In the genomic region with DNA sequence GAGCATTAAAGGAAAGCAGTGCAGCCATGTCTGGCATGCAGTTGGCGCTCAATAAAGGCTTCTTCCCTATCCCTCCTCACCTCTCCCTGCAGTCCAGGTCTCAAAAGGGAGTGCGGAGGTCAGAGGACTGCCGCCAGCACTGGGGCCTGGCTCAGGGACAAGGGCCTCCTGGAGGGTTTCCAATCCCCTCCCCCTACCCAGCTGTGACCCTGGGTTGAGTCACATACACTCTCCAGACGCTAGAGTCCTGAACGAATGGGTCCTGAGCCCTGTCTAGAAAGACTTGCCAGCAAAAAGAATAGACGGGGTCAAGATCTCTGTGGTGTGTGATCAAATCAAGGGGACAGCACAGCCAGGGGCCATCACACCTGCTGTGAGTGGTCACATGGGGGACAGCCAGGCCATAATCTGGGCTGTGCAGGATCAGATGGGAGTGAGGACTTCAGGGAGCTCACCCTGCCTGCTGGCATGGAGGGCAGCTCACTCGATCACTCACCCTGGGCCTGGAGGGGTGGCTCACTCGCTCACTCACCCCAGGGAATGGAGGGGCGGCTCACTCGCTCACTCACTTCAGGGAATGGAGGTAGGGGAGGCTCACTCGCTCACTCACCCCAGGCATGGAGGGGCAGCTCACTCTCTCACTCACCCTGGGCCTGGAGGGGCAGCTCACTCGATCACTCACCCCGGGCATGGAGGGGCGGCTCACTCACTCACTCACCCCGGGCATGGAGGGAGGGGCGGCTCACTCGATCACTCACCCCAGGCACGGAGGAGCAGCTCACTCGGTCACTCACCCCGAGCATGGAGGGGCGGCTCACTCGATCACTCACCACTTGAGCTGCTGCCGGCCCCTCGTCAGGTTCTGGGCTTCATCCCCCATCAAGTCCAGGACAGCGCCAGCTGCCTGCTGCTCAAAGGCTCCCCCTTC, we compare ENCODE assay signal across 2 cellular contexts.
TF ChIP-seq lines count a peak whose summit lies in the region.

No MANE protein-coding gene starts in this region.

TF ChIP-seq in Ishikawa, 13 proteins besides CTCF, POLR2A, EP300 and RAD21:
- TF ChIP-seq YY1 (IDR thresholded peaks at IDR 0.05; ENCODE audit: low read depth) (no peak), TEAD4 (IDR thresholded peaks at IDR 0.05) (no peak), EGR1 (IDR thresholded peaks at IDR 0.05) (no peak), TCF12 (IDR thresholded peaks at IDR 0.05; ENCODE audit: low read depth) (peak; percentile 41; the same call in 1 of the 2 replicates), NFIC (IDR thresholded peaks at IDR 0.05) (peak; percentile 64), TAF1 (IDR thresholded peaks at IDR 0.05; ENCODE audit: low read depth) (no peak), CREB1 (IDR thresholded peaks at IDR 0.05; ENCODE audit: low read depth) (no peak), CEBPB (IDR thresholded peaks at IDR 0.05) (no peak), ZBTB7A (IDR thresholded peaks at IDR 0.05; ENCODE audit: low read depth) (no peak), FOXM1 (IDR thresholded peaks at IDR 0.05; ENCODE audit: borderline replicate concordance, low read depth) (no peak)
- TF ChIP-seq, protein P1, sequence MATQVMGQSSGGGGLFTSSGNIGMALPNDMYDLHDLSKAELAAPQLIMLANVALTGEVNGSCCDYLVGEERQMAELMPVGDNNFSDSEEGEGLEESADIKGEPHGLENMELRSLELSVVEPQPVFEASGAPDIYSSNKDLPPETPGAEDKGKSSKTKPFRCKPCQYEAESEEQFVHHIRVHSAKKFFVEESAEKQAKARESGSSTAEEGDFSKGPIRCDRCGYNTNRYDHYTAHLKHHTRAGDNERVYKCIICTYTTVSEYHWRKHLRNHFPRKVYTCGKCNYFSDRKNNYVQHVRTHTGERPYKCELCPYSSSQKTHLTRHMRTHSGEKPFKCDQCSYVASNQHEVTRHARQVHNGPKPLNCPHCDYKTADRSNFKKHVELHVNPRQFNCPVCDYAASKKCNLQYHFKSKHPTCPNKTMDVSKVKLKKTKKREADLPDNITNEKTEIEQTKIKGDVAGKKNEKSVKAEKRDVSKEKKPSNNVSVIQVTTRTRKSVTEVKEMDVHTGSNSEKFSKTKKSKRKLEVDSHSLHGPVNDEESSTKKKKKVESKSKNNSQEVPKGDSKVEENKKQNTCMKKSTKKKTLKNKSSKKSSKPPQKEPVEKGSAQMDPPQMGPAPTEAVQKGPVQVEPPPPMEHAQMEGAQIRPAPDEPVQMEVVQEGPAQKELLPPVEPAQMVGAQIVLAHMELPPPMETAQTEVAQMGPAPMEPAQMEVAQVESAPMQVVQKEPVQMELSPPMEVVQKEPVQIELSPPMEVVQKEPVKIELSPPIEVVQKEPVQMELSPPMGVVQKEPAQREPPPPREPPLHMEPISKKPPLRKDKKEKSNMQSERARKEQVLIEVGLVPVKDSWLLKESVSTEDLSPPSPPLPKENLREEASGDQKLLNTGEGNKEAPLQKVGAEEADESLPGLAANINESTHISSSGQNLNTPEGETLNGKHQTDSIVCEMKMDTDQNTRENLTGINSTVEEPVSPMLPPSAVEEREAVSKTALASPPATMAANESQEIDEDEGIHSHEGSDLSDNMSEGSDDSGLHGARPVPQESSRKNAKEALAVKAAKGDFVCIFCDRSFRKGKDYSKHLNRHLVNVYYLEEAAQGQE (IDR thresholded peaks at IDR 0.05; ENCODE audit: low read depth): no peak
- TF ChIP-seq, protein P2, sequence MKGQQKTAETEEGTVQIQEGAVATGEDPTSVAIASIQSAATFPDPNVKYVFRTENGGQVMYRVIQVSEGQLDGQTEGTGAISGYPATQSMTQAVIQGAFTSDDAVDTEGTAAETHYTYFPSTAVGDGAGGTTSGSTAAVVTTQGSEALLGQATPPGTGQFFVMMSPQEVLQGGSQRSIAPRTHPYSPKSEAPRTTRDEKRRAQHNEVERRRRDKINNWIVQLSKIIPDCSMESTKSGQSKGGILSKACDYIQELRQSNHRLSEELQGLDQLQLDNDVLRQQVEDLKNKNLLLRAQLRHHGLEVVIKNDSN (IDR thresholded peaks at IDR 0.05): peak; percentile 62
- TF ChIP-seq, protein P3, sequence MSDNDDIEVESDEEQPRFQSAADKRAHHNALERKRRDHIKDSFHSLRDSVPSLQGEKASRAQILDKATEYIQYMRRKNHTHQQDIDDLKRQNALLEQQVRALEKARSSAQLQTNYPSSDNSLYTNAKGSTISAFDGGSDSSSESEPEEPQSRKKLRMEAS (IDR thresholded peaks at IDR 0.05): no peak

TF ChIP-seq in K562, 482 proteins besides CTCF, POLR2A, EP300 and RAD21 (continues in another document):
- TF ChIP-seq, protein P4, sequence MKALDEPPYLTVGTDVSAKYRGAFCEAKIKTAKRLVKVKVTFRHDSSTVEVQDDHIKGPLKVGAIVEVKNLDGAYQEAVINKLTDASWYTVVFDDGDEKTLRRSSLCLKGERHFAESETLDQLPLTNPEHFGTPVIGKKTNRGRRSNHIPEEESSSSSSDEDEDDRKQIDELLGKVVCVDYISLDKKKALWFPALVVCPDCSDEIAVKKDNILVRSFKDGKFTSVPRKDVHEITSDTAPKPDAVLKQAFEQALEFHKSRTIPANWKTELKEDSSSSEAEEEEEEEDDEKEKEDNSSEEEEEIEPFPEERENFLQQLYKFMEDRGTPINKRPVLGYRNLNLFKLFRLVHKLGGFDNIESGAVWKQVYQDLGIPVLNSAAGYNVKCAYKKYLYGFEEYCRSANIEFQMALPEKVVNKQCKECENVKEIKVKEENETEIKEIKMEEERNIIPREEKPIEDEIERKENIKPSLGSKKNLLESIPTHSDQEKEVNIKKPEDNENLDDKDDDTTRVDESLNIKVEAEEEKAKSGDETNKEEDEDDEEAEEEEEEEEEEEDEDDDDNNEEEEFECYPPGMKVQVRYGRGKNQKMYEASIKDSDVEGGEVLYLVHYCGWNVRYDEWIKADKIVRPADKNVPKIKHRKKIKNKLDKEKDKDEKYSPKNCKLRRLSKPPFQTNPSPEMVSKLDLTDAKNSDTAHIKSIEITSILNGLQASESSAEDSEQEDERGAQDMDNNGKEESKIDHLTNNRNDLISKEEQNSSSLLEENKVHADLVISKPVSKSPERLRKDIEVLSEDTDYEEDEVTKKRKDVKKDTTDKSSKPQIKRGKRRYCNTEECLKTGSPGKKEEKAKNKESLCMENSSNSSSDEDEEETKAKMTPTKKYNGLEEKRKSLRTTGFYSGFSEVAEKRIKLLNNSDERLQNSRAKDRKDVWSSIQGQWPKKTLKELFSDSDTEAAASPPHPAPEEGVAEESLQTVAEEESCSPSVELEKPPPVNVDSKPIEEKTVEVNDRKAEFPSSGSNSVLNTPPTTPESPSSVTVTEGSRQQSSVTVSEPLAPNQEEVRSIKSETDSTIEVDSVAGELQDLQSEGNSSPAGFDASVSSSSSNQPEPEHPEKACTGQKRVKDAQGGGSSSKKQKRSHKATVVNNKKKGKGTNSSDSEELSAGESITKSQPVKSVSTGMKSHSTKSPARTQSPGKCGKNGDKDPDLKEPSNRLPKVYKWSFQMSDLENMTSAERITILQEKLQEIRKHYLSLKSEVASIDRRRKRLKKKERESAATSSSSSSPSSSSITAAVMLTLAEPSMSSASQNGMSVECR (CRISPR knock-in tag; IDR thresholded peaks at IDR 0.05): no peak
- TF ChIP-seq ZNF583 (CRISPR knock-in tag; IDR thresholded peaks at IDR 0.05) (no peak), FOXK1 (CRISPR knock-in tag; IDR thresholded peaks at IDR 0.05; ENCODE audit: borderline replicate concordance) (peak; percentile 32; the same call in 1 of the 2 replicates), CBFA2T3 (IDR thresholded peaks at IDR 0.05) (peak; percentile 58), NR2C1 (IDR thresholded peaks at IDR 0.05) (no peak), NR2C1 (tag; IDR thresholded peaks at IDR 0.05) (no peak), DPF2 (IDR thresholded peaks at IDR 0.05) (no peak), ZNF408 (CRISPR knock-in tag; IDR thresholded peaks at IDR 0.05; ENCODE audit: low read depth) (no peak), NFRKB (IDR thresholded peaks at IDR 0.05; ENCODE audit: low read depth) (no peak), ZNF778 (CRISPR knock-in tag; IDR thresholded peaks at IDR 0.05) (no peak), GATAD2B (IDR thresholded peaks at IDR 0.05; ENCODE audit: borderline replicate concordance) (no peak), NCOA4 (IDR thresholded peaks at IDR 0.05; ENCODE audit: partially characterized antibody) (no peak), ZNF561 (CRISPR knock-in tag; conservative IDR thresholded peaks at IDR 0.05) (no peak), RBFOX2 (IDR thresholded peaks at IDR 0.05; ENCODE audit: low read depth, low read length) (peak; percentile 41), GATAD2A (IDR thresholded peaks at IDR 0.05) (no peak), CTBP1 (IDR thresholded peaks at IDR 0.05; ENCODE audit: borderline replicate concordance) (no peak), DIDO1 (tag; IDR thresholded peaks at IDR 0.05; ENCODE audit: low read depth) (no peak), ZNF253 (CRISPR knock-in tag; conservative IDR thresholded peaks at IDR 0.05) (no peak), BRD4 (IDR thresholded peaks at IDR 0.05) (no peak), NFE2 (IDR thresholded peaks at IDR 0.05; ENCODE audit: low read depth) (no peak), ZNF347 (CRISPR knock-in tag; IDR thresholded peaks at IDR 0.05; ENCODE audit: low read depth) (no peak), GTF2A2 (tag; IDR thresholded peaks at IDR 0.05) (no peak), NR2C2 (CRISPR knock-in tag; IDR thresholded peaks at IDR 0.05) (no peak), NR2C2 (tag; IDR thresholded peaks at IDR 0.05) (no peak), CSDE1 (IDR thresholded peaks at IDR 0.05) (no peak), TAL1 (IDR thresholded peaks at IDR 0.05) (no peak), ILK (tag; IDR thresholded peaks at IDR 0.05; ENCODE audit: borderline replicate concordance, low read depth) (no peak), NFYB (IDR thresholded peaks at IDR 0.05; ENCODE audit: extremely low read depth, insufficient read length) (no peak), GABPB1 (CRISPR knock-in tag; IDR thresholded peaks at IDR 0.05) (no peak), CREM (IDR thresholded peaks at IDR 0.05; ENCODE audit: low read depth) (no peak), RHOXF2B (CRISPR knock-in tag; conservative IDR thresholded peaks at IDR 0.05) (no peak), NONO (IDR thresholded peaks at IDR 0.05; ENCODE audit: low read depth in 2 of 2, low read length in 1 of 2) (no peak), RNF2 (IDR thresholded peaks at IDR 0.05) (no peak), ZNF785 (CRISPR knock-in tag; IDR thresholded peaks at IDR 0.05) (no peak), ZNF212 (CRISPR knock-in tag; IDR thresholded peaks at IDR 0.05) (no peak), ZFPM2 (CRISPR knock-in tag; IDR thresholded peaks at IDR 0.05) (no peak), TBP (optimal IDR thresholded peaks at IDR 0.05; ENCODE audit: low read depth, low read length) (no peak), TCF3 (CRISPR knock-in tag; IDR thresholded peaks at IDR 0.05) (no peak), NFIX (CRISPR knock-in tag; IDR thresholded peaks at IDR 0.05; ENCODE audit: low read depth) (no peak), RBM17 (IDR thresholded peaks at IDR 0.05; ENCODE audit: borderline replicate concordance, low read depth, low read length) (no peak), POLR2G (IDR thresholded peaks at IDR 0.05; ENCODE audit: low read depth, low read length) (peak; percentile 37; the same call in 1 of the 2 replicates), ZNF282 (CRISPR knock-in tag; IDR thresholded peaks at IDR 0.05) (no peak), E2F3 (CRISPR knock-in tag; IDR thresholded peaks at IDR 0.05) (no peak)
- TF ChIP-seq, protein P5, sequence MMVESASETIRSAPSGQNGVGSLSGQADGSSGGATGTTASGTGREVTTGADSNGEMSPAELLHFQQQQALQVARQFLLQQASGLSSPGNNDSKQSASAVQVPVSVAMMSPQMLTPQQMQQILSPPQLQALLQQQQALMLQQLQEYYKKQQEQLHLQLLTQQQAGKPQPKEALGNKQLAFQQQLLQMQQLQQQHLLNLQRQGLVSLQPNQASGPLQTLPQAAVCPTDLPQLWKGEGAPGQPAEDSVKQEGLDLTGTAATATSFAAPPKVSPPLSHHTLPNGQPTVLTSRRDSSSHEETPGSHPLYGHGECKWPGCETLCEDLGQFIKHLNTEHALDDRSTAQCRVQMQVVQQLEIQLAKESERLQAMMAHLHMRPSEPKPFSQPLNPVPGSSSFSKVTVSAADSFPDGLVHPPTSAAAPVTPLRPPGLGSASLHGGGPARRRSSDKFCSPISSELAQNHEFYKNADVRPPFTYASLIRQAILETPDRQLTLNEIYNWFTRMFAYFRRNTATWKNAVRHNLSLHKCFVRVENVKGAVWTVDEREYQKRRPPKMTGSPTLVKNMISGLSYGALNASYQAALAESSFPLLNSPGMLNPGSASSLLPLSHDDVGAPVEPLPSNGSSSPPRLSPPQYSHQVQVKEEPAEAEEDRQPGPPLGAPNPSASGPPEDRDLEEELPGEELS (CRISPR knock-in tag; IDR thresholded peaks at IDR 0.05; ENCODE audit: borderline replicate concordance): 0 out of 2 replicates have a peak, but pooled peaks have one; percentile 28
- TF ChIP-seq, protein P6, sequence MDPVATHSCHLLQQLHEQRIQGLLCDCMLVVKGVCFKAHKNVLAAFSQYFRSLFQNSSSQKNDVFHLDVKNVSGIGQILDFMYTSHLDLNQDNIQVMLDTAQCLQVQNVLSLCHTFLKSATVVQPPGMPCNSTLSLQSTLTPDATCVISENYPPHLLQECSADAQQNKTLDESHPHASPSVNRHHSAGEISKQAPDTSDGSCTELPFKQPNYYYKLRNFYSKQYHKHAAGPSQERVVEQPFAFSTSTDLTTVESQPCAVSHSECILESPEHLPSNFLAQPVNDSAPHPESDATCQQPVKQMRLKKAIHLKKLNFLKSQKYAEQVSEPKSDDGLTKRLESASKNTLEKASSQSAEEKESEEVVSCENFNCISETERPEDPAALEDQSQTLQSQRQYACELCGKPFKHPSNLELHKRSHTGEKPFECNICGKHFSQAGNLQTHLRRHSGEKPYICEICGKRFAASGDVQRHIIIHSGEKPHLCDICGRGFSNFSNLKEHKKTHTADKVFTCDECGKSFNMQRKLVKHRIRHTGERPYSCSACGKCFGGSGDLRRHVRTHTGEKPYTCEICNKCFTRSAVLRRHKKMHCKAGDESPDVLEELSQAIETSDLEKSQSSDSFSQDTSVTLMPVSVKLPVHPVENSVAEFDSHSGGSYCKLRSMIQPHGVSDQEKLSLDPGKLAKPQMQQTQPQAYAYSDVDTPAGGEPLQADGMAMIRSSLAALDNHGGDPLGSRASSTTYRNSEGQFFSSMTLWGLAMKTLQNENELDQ (CRISPR knock-in tag; IDR thresholded peaks at IDR 0.05; ENCODE audit: borderline replicate concordance): no peak
- TF ChIP-seq, protein P7, sequence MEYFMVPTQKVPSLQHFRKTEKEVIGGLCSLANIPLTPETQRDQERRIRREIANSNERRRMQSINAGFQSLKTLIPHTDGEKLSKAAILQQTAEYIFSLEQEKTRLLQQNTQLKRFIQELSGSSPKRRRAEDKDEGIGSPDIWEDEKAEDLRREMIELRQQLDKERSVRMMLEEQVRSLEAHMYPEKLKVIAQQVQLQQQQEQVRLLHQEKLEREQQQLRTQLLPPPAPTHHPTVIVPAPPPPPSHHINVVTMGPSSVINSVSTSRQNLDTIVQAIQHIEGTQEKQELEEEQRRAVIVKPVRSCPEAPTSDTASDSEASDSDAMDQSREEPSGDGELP (CRISPR knock-in tag; IDR thresholded peaks at IDR 0.05; ENCODE audit: borderline replicate concordance): peak; percentile 81
- TF ChIP-seq, protein P8, sequence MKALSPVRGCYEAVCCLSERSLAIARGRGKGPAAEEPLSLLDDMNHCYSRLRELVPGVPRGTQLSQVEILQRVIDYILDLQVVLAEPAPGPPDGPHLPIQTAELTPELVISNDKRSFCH (CRISPR knock-in tag; IDR thresholded peaks at IDR 0.05): no peak
- TF ChIP-seq, protein P8 (tag; IDR thresholded peaks at IDR 0.05): no peak
- TF ChIP-seq, protein P9, sequence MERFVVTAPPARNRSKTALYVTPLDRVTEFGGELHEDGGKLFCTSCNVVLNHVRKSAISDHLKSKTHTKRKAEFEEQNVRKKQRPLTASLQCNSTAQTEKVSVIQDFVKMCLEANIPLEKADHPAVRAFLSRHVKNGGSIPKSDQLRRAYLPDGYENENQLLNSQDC (CRISPR knock-in tag; IDR thresholded peaks at IDR 0.05): no peak
